21 cellular contexts compared by ENCODE assay signal in genomic region chr18:74521068-74521725, GRCh38. TPM values are rescaled to one million over a fixed set of nuclear protein-coding genes. Genes with fewer than 3 reads are reported as not detected.
A peak's percentile ranks its signal among the peaks of the same experiment; 100 is the strongest.
DNase-seq lines count a peak whose midpoint lies in the region; ATAC-seq, FAIRE-seq and TF ChIP-seq lines count a peak whose summit lies in the region.
"Had no signal": no experiment of that assay in that cellular context is flagged by ENCODE, and none has a peak within 500 bp of the region (broad histone marks: within the 10 kb centered on the region; RNA-seq: fewer than 3 reads in every experiment).

No MANE protein-coding gene starts in this region.

- no peak overlapping the region for H3K4me3 Mint-ChIP-seq in naive thymus-derived CD4-positive, alpha-beta T cell
- H3K4me3 Mint-ChIP-seq: CD8-positive, alpha-beta T cell had no signal

- ATAC-seq in HepG2, result no peak
- no peak for ATAC-seq in right lobe of liver
- no peak for ATAC-seq in HG03025 (IDR thresholded peaks at IDR 0.05; ENCODE audit: low FRiP score, unreplicated experiment)
- ATAC-seq in stimulated activated naive CD8-positive, alpha-beta T cell treated with anti-CD3 and anti-CD28 coated beads, Interleukin-15, Interleukin-2, amounts not matched to agents 100 U/mL and 50 U/mL, for 24 hours, result no peak
- no peak for ATAC-seq in naive thymus-derived CD4-positive, alpha-beta T cell
- ATAC-seq: A549; CD8-positive, alpha-beta T cell; K562 had no signal

- no peak for TF ChIP-seq EP300 in HepG2 (IDR thresholded peaks at IDR 0.05; ENCODE audit: low read depth in 2 of 2, low read length in 2 of 2)
- no peak for TF ChIP-seq EP300 in HepG2 (CRISPR knock-in tag; IDR thresholded peaks at IDR 0.05; ENCODE audit: borderline replicate concordance)

- H3K36me3 Mint-ChIP-seq in naive thymus-derived CD4-positive, alpha-beta T cell, result peaks cover 14 to 63% (median 39%) of the 10 kb centered on the region in 5 donors

- H3K9me3 ChIP-seq in HepG2 (ENCODE audit: low read length), result no peaks in the 10 kb centered on the region
- no peaks in the 10 kb centered on the region for H3K9me3 ChIP-seq in right lobe of liver
- no peaks in the 10 kb centered on the region for H3K9me3 ChIP-seq in naive thymus-derived CD4-positive, alpha-beta T cell (ENCODE audit: control insufficient read depth in 2 of 3, low read length in 3 of 3)
- H3K9me3 ChIP-seq: A549 had no signal

- H3K4me1 ChIP-seq in HepG2 (ENCODE audit: insufficient read depth, low read length), result peaks cover 7% of the 10 kb centered on the region; the same call in 1 of the 2 replicates
- H3K4me1 ChIP-seq in right lobe of liver, result peaks cover 0 to 15% (median 7%) of the 10 kb centered on the region in 4 donors
- H3K4me1 ChIP-seq in naive thymus-derived CD4-positive, alpha-beta T cell (ENCODE audit: control insufficient read depth in 2 of 2, insufficient read depth in 2 of 2, low read length in 2 of 2), result no peaks in the 10 kb centered on the region
- H3K4me1 ChIP-seq: A549 had no signal

- H3K79me2 ChIP-seq in HepG2 (ENCODE audit: insufficient read depth, low read length), result no peaks in the 10 kb centered on the region

- no peak overlapping the region for H3K4me2 ChIP-seq in HepG2 (ENCODE audit: low read depth, low read length)
- H3K4me2 ChIP-seq: A549 had no signal

- no peak overlapping the region for H3K4me3 ChIP-seq in HepG2 (replicated peaks in 1 of 3; ENCODE audit: insufficient read depth in 1 of 3, low read depth in 2 of 3, low read length in 3 of 3)
- H3K4me3 ChIP-seq in right lobe of liver, result no peak overlapping the region
- H3K4me3 ChIP-seq in naive thymus-derived CD4-positive, alpha-beta T cell (ENCODE audit: low read length), result no peak overlapping the region
- H3K4me3 ChIP-seq: A549, K562, SK-N-MC had no signal

- POLR2A ChIA-PET in HepG2 (lab: Yijun Ruan, JAX), result interaction anchor here (5.0 kb wide), 1 partner anchor 21 kb away, joined by 13 read pairs; no protein-coding TSS in a partner anchor
- POLR2A ChIA-PET in naive thymus-derived CD4-positive, alpha-beta T cell (lab: Charles Lee), result no interaction called here

- H4K20me1 ChIP-seq in HepG2 (ENCODE audit: insufficient read depth, low read length), result no peaks in the 10 kb centered on the region

- no peak for TF ChIP-seq POLR2A in HepG2 (IDR thresholded peaks at IDR 0.05; ENCODE audit: insufficient read depth in 1 of 2, low read depth in 2 of 2, low read length in 2 of 2)
- no peak for TF ChIP-seq POLR2A in right lobe of liver (IDR thresholded peaks at IDR 0.05)

- no peak overlapping the region for H3K27ac Mint-ChIP-seq in naive thymus-derived CD4-positive, alpha-beta T cell
- H3K27ac Mint-ChIP-seq: CD8-positive, alpha-beta T cell had no signal

- in situ Hi-C loops in HepG2 (cut with HindIII; ENCODE audit: extremely low pct_ligation_motif_present, low pct_unique_long_range_greater_than_20kb), result no loop called here

- H3K36me3 ChIP-seq in HepG2 (replicated peaks in 1 of 2; ENCODE audit: control insufficient read depth in 1 of 2, insufficient read depth in 2 of 2, low read length in 2 of 2), result peaks cover 12 to 48% of the 10 kb centered on the region in 2 experiments
- H3K36me3 ChIP-seq in right lobe of liver, result peaks cover 0 to 30% (median 13%) of the 10 kb centered on the region in 4 donors
- H3K36me3 ChIP-seq in naive thymus-derived CD4-positive, alpha-beta T cell (ENCODE audit: control insufficient read depth in 2 of 3, insufficient read depth in 3 of 3, low read length in 3 of 3), result peaks cover 0 to 55% (median 15%) of the 10 kb centered on the region in 3 experiments

- H3K27me3 Mint-ChIP-seq in naive thymus-derived CD4-positive, alpha-beta T cell, result no peaks in the 10 kb centered on the region

- H3K4me1 Mint-ChIP-seq in naive thymus-derived CD4-positive, alpha-beta T cell, result peaks cover 0 to 6% (median 0%) of the 10 kb centered on the region in 7 donors

- intact Hi-C loops in HepG2 (cut with micrococcal nuclease; ENCODE audit: unreplicated experiment) (no loop called here), right lobe of liver (cut with DNase I) (no loop called here), posterior vena cava (cut with DNase I) (no loop called here)
- intact Hi-C loops in naive thymus-derived CD4-positive, alpha-beta T cell (cut with micrococcal nuclease), result no loop called here

- CTCF ChIA-PET in HepG2 (lab: Yijun Ruan, JAX; ENCODE audit: low intra/inter-chr PET ratio, low total read pairs), result no interaction called here
- CTCF ChIA-PET in naive thymus-derived CD4-positive, alpha-beta T cell (lab: Charles Lee), result no interaction called here

- H3K27me3 ChIP-seq in HepG2 (ENCODE audit: control insufficient read depth in 1 of 2, insufficient read depth in 2 of 2, low read length in 2 of 2) (no peaks in the 10 kb centered on the region), right lobe of liver (no peaks in the 10 kb centered on the region)
- H3K27me3 ChIP-seq in naive thymus-derived CD4-positive, alpha-beta T cell (ENCODE audit: control insufficient read depth in 2 of 2, insufficient read depth in 2 of 2, low read length in 2 of 2), result no peaks in the 10 kb centered on the region

- TF ChIP-seq RAD21 in HepG2 (CRISPR knock-in tag; IDR thresholded peaks at IDR 0.05), result no peak

- DNase-seq in HepG2 (ENCODE audit: low spot score) (no peak), right lobe of liver (no peak), caudate nucleus (lab: John Stamatoyannopoulos, UW) (no peak), posterior vena cava (ENCODE audit: low spot score) (peak; percentile 49)
- DNase-seq in stimulated activated naive CD8-positive, alpha-beta T cell treated with anti-CD3 and anti-CD28 coated beads, Interleukin-15, Interleukin-2, amounts not matched to agents 100 U/mL and 50 U/mL, for 24 hours, result no peak
- DNase-seq in naive thymus-derived CD4-positive, alpha-beta T cell, result no peak
- DNase-seq: CD8-positive, alpha-beta T cell; DMS79 treated with DMSO at 0.1 percent for 48 hours; H7; NCI-H1694 treated with DMSO at 0.1 percent for 48 hours; NCI-H2107; NCI-H2227 treated with DMSO at 0.1 percent for 48 hours; NCI-H510A treated with DMSO at 0.1 percent for 48 hours; NCI-H774; OCI-M1; Right ventricle myocardium superior had no signal

- H3K9me3 Mint-ChIP-seq in naive thymus-derived CD4-positive, alpha-beta T cell, result no peaks in the 10 kb centered on the region
- H3K9me3 Mint-ChIP-seq: CD8-positive, alpha-beta T cell had no signal

- no TSS peak for BruUV-seq in HepG2 (replicated peaks; lab: Mats Ljungman, UMichigan)

- H2AFZ ChIP-seq in HepG2 (ENCODE audit: low read length), result no peak overlapping the region

- no peak for TF ChIP-seq CTCF in HepG2 (CRISPR knock-in tag; IDR thresholded peaks at IDR 0.05)
- no peak for TF ChIP-seq CTCF in right lobe of liver (IDR thresholded peaks at IDR 0.05)

- 98% methylated on average over 15 of the region's 15 CpGs for WGBS in HepG2 (ENCODE audit: low lambda C conversion rate)
- WGBS in right lobe of liver (ENCODE audit: insufficient coverage, low coverage, low lambda C conversion rate, missing lambda C conversion rate), result 93% methylated on average over 14 of the region's 15 CpGs

- no peak for FAIRE-seq in HepG2 (lab: Jason Lieb, UNC)
- FAIRE-seq: A549, K562 had no signal

- H3K27ac ChIP-seq in HepG2 (ENCODE audit: extremely low read length, insufficient read depth, low read length), result no peak overlapping the region
- H3K27ac ChIP-seq in right lobe of liver, result no peak overlapping the region
- peak overlapping the region; percentile 9 for H3K27ac ChIP-seq in caudate nucleus (ENCODE audit: low read depth, low read length)
- H3K27ac ChIP-seq in naive thymus-derived CD4-positive, alpha-beta T cell (ENCODE audit: low read depth, low read length), result no peak overlapping the region
- H3K27ac ChIP-seq: A549, SK-N-MC had no signal

- no peak overlapping the region for H3K9ac ChIP-seq in HepG2 (ENCODE audit: insufficient read depth, low read depth, low read length)

RNA-seq across cellular contexts. Expression of gene CNDP1, which starts 13.1 kb away (rescaled TPM):
- total RNA-seq in HepG2 (2016; rRNA removed; fragmentation: Illumina TruSeq; extraction: Trizol) (not detected in 2 replicates), right lobe of liver (10 to 100 TPM; 10.4 to 61.4 (median 28.4) TPM), posterior vena cava (under 1 TPM in 1 of 2 donors, not detected in 1; 0.19 TPM)
- total RNA-seq in HepG2 (2016; cell fraction: cytosol; rRNA removed; fragmentation: Illumina TruSeq; extraction: Trizol; ENCODE audit: low read depth), result not detected in 2 replicates
- 0.06 TPM in 1 of 2 replicates, not detected in the other for total RNA-seq in HepG2 (2016; cell fraction: insoluble cytoplasmic fraction; rRNA removed; fragmentation: Illumina TruSeq; extraction: Trizol)
- not detected in 2 replicates for total RNA-seq in HepG2 (2016; cell fraction: membrane; rRNA removed; fragmentation: Illumina TruSeq; extraction: Trizol)
- not detected in 2 replicates for total RNA-seq in HepG2 (2016; cell fraction: nucleus; rRNA removed; fragmentation: Illumina TruSeq; extraction: Trizol)
- polyA plus RNA-seq in HepG2 (2011; rRNA removed), result 0.01 and 0.13 TPM in 2 replicates
- 0.03 TPM in 1 of 2 replicates, not detected in the other for polyA plus RNA-seq in HepG2 (2011; cell fraction: cytosol; rRNA removed)
- polyA plus RNA-seq in HepG2 (2011; cell fraction: nucleus; rRNA removed), result 0.08 and 0.45 TPM in 2 replicates
- 0.07 TPM in 1 of 2 replicates, not detected in the other for polyA plus RNA-seq in HepG2 (2012)
- not detected in 2 replicates for polyA plus RNA-seq in HepG2 (2016; cell fraction: cytosol; fragmentation: Illumina TruSeq; extraction: Trizol; ENCODE audit: low read depth)
- not detected in 2 replicates for polyA plus RNA-seq in HepG2 (2016; cell fraction: insoluble cytoplasmic fraction; fragmentation: Illumina TruSeq; extraction: Trizol; ENCODE audit: low read depth)
- not detected in 2 replicates for polyA plus RNA-seq in HepG2 (2016; cell fraction: membrane; fragmentation: Illumina TruSeq; extraction: Trizol; ENCODE audit: low read depth)
- 0.25 TPM in 1 of 2 replicates, not detected in the other for polyA plus RNA-seq in HepG2 (2016; cell fraction: nucleus; fragmentation: Illumina TruSeq; extraction: Trizol; ENCODE audit: insufficient read depth, low read depth)
- polyA minus RNA-seq in HepG2 (2011; rRNA and poly(A)+ RNA removed; ENCODE audit: low replicate concordance), result not detected in 2 replicates
- polyA minus RNA-seq in HepG2 (2011; cell fraction: cytosol; rRNA and poly(A)+ RNA removed), result not detected in 2 replicates
- polyA minus RNA-seq in HepG2 (2011; cell fraction: nucleus; rRNA and poly(A)+ RNA removed), result 0.13 and 0.37 TPM in 2 replicates
- under 1 TPM in 2 of 5 experiments, not detected in 3; 0.19 to 0.34 TPM for total RNA-seq in naive thymus-derived CD4-positive, alpha-beta T cell
- polyA plus RNA-seq in naive thymus-derived CD4-positive, alpha-beta T cell, result under 1 TPM in 1 of 2 donors, not detected in 1; 0.12 TPM
- total RNA-seq: H7, K562, Right ventricle myocardium superior had no signal
- polyA plus RNA-seq: BJ, K562 had no signal

RNA-seq across cellular contexts. Expression of gene CNDP2, which starts 25.0 kb away (rescaled TPM):
- total RNA-seq in HepG2 (2016; rRNA removed; fragmentation: Illumina TruSeq; extraction: Trizol), result 80.8 and 113 TPM in 2 replicates
- total RNA-seq in HepG2 (2016; cell fraction: cytosol; rRNA removed; fragmentation: Illumina TruSeq; extraction: Trizol; ENCODE audit: low read depth), result 12.2 and 13.4 TPM in 2 replicates
- total RNA-seq in HepG2 (2016; cell fraction: insoluble cytoplasmic fraction; rRNA removed; fragmentation: Illumina TruSeq; extraction: Trizol), result 85.5 and 98.8 TPM in 2 replicates
- total RNA-seq in HepG2 (2016; cell fraction: membrane; rRNA removed; fragmentation: Illumina TruSeq; extraction: Trizol), result 37.4 and 39.0 TPM in 2 replicates
- 61.8 and 61.9 TPM in 2 replicates for total RNA-seq in HepG2 (2016; cell fraction: nucleus; rRNA removed; fragmentation: Illumina TruSeq; extraction: Trizol)
- 64.7 and 76.8 TPM in 2 replicates for polyA plus RNA-seq in HepG2 (2011; rRNA removed)
- polyA plus RNA-seq in HepG2 (2011; cell fraction: cytosol; rRNA removed), result 52.3 and 57.1 TPM in 2 replicates
- 127 and 143 TPM in 2 replicates for polyA plus RNA-seq in HepG2 (2011; cell fraction: nucleus; rRNA removed)
- 75.2 and 103 TPM in 2 replicates for polyA plus RNA-seq in HepG2 (2012)
- 13.8 and 14.5 TPM in 2 replicates for polyA plus RNA-seq in HepG2 (2016; cell fraction: cytosol; fragmentation: Illumina TruSeq; extraction: Trizol; ENCODE audit: low read depth)
- polyA plus RNA-seq in HepG2 (2016; cell fraction: insoluble cytoplasmic fraction; fragmentation: Illumina TruSeq; extraction: Trizol; ENCODE audit: low read depth), result 114 and 122 TPM in 2 replicates
- 27.7 and 28.4 TPM in 2 replicates for polyA plus RNA-seq in HepG2 (2016; cell fraction: membrane; fragmentation: Illumina TruSeq; extraction: Trizol; ENCODE audit: low read depth)
- polyA plus RNA-seq in HepG2 (2016; cell fraction: nucleus; fragmentation: Illumina TruSeq; extraction: Trizol; ENCODE audit: insufficient read depth, low read depth), result 129 and 136 TPM in 2 replicates
- 70.0 and 79.1 TPM in 2 replicates for polyA minus RNA-seq in HepG2 (2011; rRNA and poly(A)+ RNA removed; ENCODE audit: low replicate concordance)
- 45.9 and 46.8 TPM in 2 replicates for polyA minus RNA-seq in HepG2 (2011; cell fraction: cytosol; rRNA and poly(A)+ RNA removed)
- 76.7 and 91.4 TPM in 2 replicates for polyA minus RNA-seq in HepG2 (2011; cell fraction: nucleus; rRNA and poly(A)+ RNA removed)
- 100 to 1,000 TPM; 178 to 367 (median 230) TPM for total RNA-seq in right lobe of liver
- 10 to 100 TPM; 73.5 to 75.0 TPM for total RNA-seq in posterior vena cava
- total RNA-seq in naive thymus-derived CD4-positive, alpha-beta T cell, result 100 to 1,000 TPM; 112 to 169 (median 148) TPM
- 100 to 1,000 TPM in 1 of 2 donors, 10 to 100 TPM in 1; 87.7 to 131 TPM for polyA plus RNA-seq in naive thymus-derived CD4-positive, alpha-beta T cell

Comparison
In these comparisons a context has a peak if more than half of its experiments do, and no peak if none do; other contexts are left out.
1. RNA of gene CNDP1, which starts 13.1 kb away (total RNA-seq): 10.4 to 61.4 TPM in right lobe of liver; 0.19 TPM in posterior vena cava, 0.19 to 0.34 TPM in naive thymus-derived CD4-positive, alpha-beta T cell and 0.06 TPM in HepG2; every median in the first group is over 4 times any median in the second.